ENCODE assay signal across 13 cellular contexts in genomic region chr12:110012659-110013058, GRCh38. TPM values are rescaled to one million over a fixed set of nuclear protein-coding genes. Genes with fewer than 3 reads are reported as not detected.
DNase-seq lines count a peak whose midpoint lies in the region; ATAC-seq and TF ChIP-seq lines count a peak whose summit lies in the region.
"Had no signal": no experiment of that assay in that cellular context is flagged by ENCODE, and none has a peak within 500 bp of the region (broad histone marks: within the 10 kb centered on the region; RNA-seq: fewer than 3 reads in every experiment).

No MANE protein-coding gene starts in this region.

- no peak overlapping the region for H2AFZ ChIP-seq in IMR-90 (replicated peaks; ENCODE audit: low read length, poor library complexity)

- no peak for TF ChIP-seq POLR2A in IMR-90 (IDR thresholded peaks at IDR 0.05; ENCODE audit: low read depth, low read length)

- no peak overlapping the region for H4K8ac ChIP-seq in IMR-90 (ENCODE audit: low read depth in 2 of 2, low read length in 2 of 2)

- H3K27ac ChIP-seq in CD4-positive, alpha-beta memory T cell (ENCODE audit: low read depth, low read length), result peak overlapping the region; percentile 43
- H3K27ac ChIP-seq in IMR-90 (ENCODE audit: insufficient read depth, low read length), result peak overlapping the region; percentile 4; the same call in 1 of the 2 replicates
- H3K27ac ChIP-seq: left ventricle myocardium inferior, right atrium auricular region, upper lobe of right lung, WERI-Rb-1 had no signal

- peaks cover 34% of the 10 kb centered on the region for H4K20me1 ChIP-seq in IMR-90 (ENCODE audit: insufficient read depth, low read length)

- peaks cover 22 to 51% of the 10 kb centered on the region in 2 donors for H3K36me3 Mint-ChIP-seq in CD4-positive, alpha-beta memory T cell
- H3K36me3 Mint-ChIP-seq in activated naive CD4-positive, alpha-beta T cell treated with anti-CD3 and anti-CD28 coated beads, Interleukin-2, amount 50 U/mL, for 72 hours, result peaks cover 0 to 15% of the 10 kb centered on the region in 2 donors
- H3K36me3 Mint-ChIP-seq in naive B cell, result peaks cover 6 to 14% of the 10 kb centered on the region in 2 donors

- BruUV-seq in IMR-90 (replicated peaks; lab: Mats Ljungman, UMichigan), result no TSS peak

- no peaks in the 10 kb centered on the region for H3K27me3 Mint-ChIP-seq in CD4-positive, alpha-beta memory T cell
- no peaks in the 10 kb centered on the region for H3K27me3 Mint-ChIP-seq in naive B cell

- no peak overlapping the region for H2AK9ac ChIP-seq in IMR-90 (replicated peaks; ENCODE audit: low read depth, low read length, poor library complexity)

- ATAC-seq in IMR-90 (ENCODE audit: low read depth) (no peak), naive B cell (ENCODE audit: low read depth in 2 of 2) (no peak)
- no peak for ATAC-seq in activated naive CD4-positive, alpha-beta T cell treated with anti-CD3 and anti-CD28 coated beads, Interleukin-2, amount 50 U/mL, for 72 hours

- TF ChIP-seq RAD21 in IMR-90 (IDR thresholded peaks at IDR 0.05; ENCODE audit: low read length), result no peak

- no peak for TF ChIP-seq CTCF in IMR-90 (conservative IDR thresholded peaks at IDR 0.05; ENCODE audit: low read depth, low read length)

- H3K9me3 Mint-ChIP-seq in CD4-positive, alpha-beta memory T cell, result no peaks in the 10 kb centered on the region
- H3K9me3 Mint-ChIP-seq in activated naive CD4-positive, alpha-beta T cell treated with anti-CD3 and anti-CD28 coated beads, Interleukin-2, amount 50 U/mL, for 72 hours, result no peaks in the 10 kb centered on the region
- peaks cover 0 to 2% (median 0%) of the 10 kb centered on the region in 7 donors for H3K9me3 Mint-ChIP-seq in naive B cell

- H2BK15ac ChIP-seq in IMR-90 (ENCODE audit: low read depth, low read length), result no peak overlapping the region

- POLR2A ChIA-PET in CD4-positive, alpha-beta memory T cell (lab: Charles Lee; ENCODE audit: partially characterized antibody), result interaction anchor here (1.3 to 2.8 kb wide), 4 partner anchors 12 to 45 kb away, joined by 3 to 19 read pairs (median 9); partner anchors contain the start of genes ANKRD13A and GIT2
- POLR2A ChIA-PET in IMR-90 (lab: Charles Lee; ENCODE audit: unreplicated experiment), result interaction anchor here (0.8 kb wide), 1 partner anchor 12 kb away, joined by 7 read pairs; no protein-coding TSS in a partner anchor

- H3K27ac Mint-ChIP-seq in CD4-positive, alpha-beta memory T cell, result peak overlapping the region; percentile 79 to 97 (median 94)
- peak overlapping the region; percentile 8 to 58 for H3K27ac Mint-ChIP-seq in activated naive CD4-positive, alpha-beta T cell treated with anti-CD3 and anti-CD28 coated beads, Interleukin-2, amount 50 U/mL, for 72 hours
- H3K27ac Mint-ChIP-seq in naive B cell, result peak overlapping the region; percentile 99 to 100 (median 99)

- no peak overlapping the region for H3K9ac ChIP-seq in IMR-90 (ENCODE audit: low read depth, low read length)

- peaks cover 66% of the 10 kb centered on the region for H3K4me1 ChIP-seq in CD4-positive, alpha-beta memory T cell (ENCODE audit: insufficient read depth, low read length)
- H3K4me1 ChIP-seq in IMR-90 (ENCODE audit: control insufficient read depth, insufficient read depth, low read length), result peaks cover 8% of the 10 kb centered on the region
- H3K4me1 ChIP-seq: right atrium auricular region had no signal

- no peak overlapping the region for H3K14ac ChIP-seq in IMR-90 (replicated peaks; ENCODE audit: low read depth, low read length)

- H3K4me2 ChIP-seq in IMR-90 (ENCODE audit: low read depth, low read length), result no peak overlapping the region

- no peak overlapping the region for H3K23ac ChIP-seq in IMR-90 (ENCODE audit: low read depth, low read length)

- H3K27me3 ChIP-seq in CD4-positive, alpha-beta memory T cell (ENCODE audit: insufficient read depth, low read length), result no peaks in the 10 kb centered on the region
- H3K27me3 ChIP-seq in IMR-90 (ENCODE audit: control insufficient read depth, insufficient read depth, low read length), result no peaks in the 10 kb centered on the region
- H3K27me3 ChIP-seq: right atrium auricular region, upper lobe of right lung had no signal

- peak overlapping the region in 4 of 8 donors; percentile 55 to 77 (median 72) for H3K4me3 Mint-ChIP-seq in CD4-positive, alpha-beta memory T cell
- H3K4me3 Mint-ChIP-seq in naive B cell, result peak overlapping the region; percentile 66 to 88 (median 78)

- H3K79me1 ChIP-seq in IMR-90 (ENCODE audit: low read depth in 1 of 2, low read length in 2 of 2), result peaks cover 27 to 44% of the 10 kb centered on the region in 2 experiments

- H3K4me1 Mint-ChIP-seq in CD4-positive, alpha-beta memory T cell, result peaks cover 44 to 67% (median 56%) of the 10 kb centered on the region in 4 donors
- peaks cover 43 to 70% (median 60%) of the 10 kb centered on the region in 3 donors for H3K4me1 Mint-ChIP-seq in naive B cell

- no peak for DNase-seq in CD4-positive, alpha-beta memory T cell
- no peak for DNase-seq in IMR-90
- no peak for DNase-seq in activated naive CD4-positive, alpha-beta T cell treated with anti-CD3 and anti-CD28 coated beads, Interleukin-2, amount 50 U/mL, for 72 hours (ENCODE audit: low spot score in 2 of 2)
- no peak for DNase-seq in naive B cell
- no peak for DNase-seq in COLO668 (lab: John Stamatoyannopoulos, UW; ENCODE audit: unreplicated experiment)
- no peak for DNase-seq in midbrain (lab: John Stamatoyannopoulos, UW)
- no peak for DNase-seq in NCI-H82 (lab: John Stamatoyannopoulos, UW)
- DNase-seq: left ventricle myocardium inferior; NCI-H2171; stimulated activated CD4-positive, alpha-beta T cell treated with anti-CD3 and anti-CD28 coated beads, Interleukin-2, amount 100 ng/mL, for 48 hours; WERI-Rb-1 had no signal

- no peak overlapping the region for H3K4ac ChIP-seq in IMR-90 (ENCODE audit: low read depth, low read length)

- no peak overlapping the region for H2BK5ac ChIP-seq in IMR-90 (ENCODE audit: low read depth, low read length, poor library complexity, severe bottlenecking)

- no peak overlapping the region for H4K5ac ChIP-seq in IMR-90 (ENCODE audit: low read depth, low read length)

- CTCF ChIA-PET in CD4-positive, alpha-beta memory T cell (lab: Charles Lee; ENCODE audit: partially characterized antibody), result interaction anchor here (1.2 to 2.3 kb wide), 8 partner anchors 10 to 167 kb away, joined by 3 to 11 read pairs (median 4); no protein-coding TSS in a partner anchor
- CTCF ChIA-PET in IMR-90 (lab: Yijun Ruan, JAX), result interaction anchor here (1.4 kb wide), 1 partner anchor 10 kb away, joined by 3 read pairs; no protein-coding TSS in a partner anchor

- H3K36me3 ChIP-seq in CD4-positive, alpha-beta memory T cell (ENCODE audit: insufficient read depth, low read length), result peaks cover 20% of the 10 kb centered on the region
- H3K36me3 ChIP-seq in IMR-90 (ENCODE audit: control insufficient read depth, insufficient read depth, low read length), result peaks cover 31% of the 10 kb centered on the region

- H3K56ac ChIP-seq in IMR-90 (ENCODE audit: extremely low read depth, insufficient read depth, low read length), result no peak overlapping the region

- no peaks in the 10 kb centered on the region for H3K9me3 ChIP-seq in CD4-positive, alpha-beta memory T cell (ENCODE audit: control insufficient read depth in 1 of 2, low read length in 2 of 2)
- H3K9me3 ChIP-seq in IMR-90 (ENCODE audit: control insufficient read depth, insufficient read depth, low read length), result no peaks in the 10 kb centered on the region
- H3K9me3 ChIP-seq: right atrium auricular region, upper lobe of right lung had no signal

- no peak overlapping the region for H4K91ac ChIP-seq in IMR-90 (ENCODE audit: insufficient read depth, low read depth, low read length)

- no peak overlapping the region for H3K18ac ChIP-seq in IMR-90 (ENCODE audit: low read depth, low read length)

- H2BK20ac ChIP-seq in IMR-90 (ENCODE audit: low read depth, low read length), result no peak overlapping the region

- no peak overlapping the region for H3K4me3 ChIP-seq in CD4-positive, alpha-beta memory T cell (ENCODE audit: low read length in 2 of 2)
- H3K4me3 ChIP-seq in IMR-90 (ENCODE audit: insufficient read depth, low read depth, low read length), result no peak overlapping the region
- H3K4me3 ChIP-seq: left ventricle myocardium inferior, right atrium auricular region, upper lobe of right lung had no signal

- H3K9me1 ChIP-seq in IMR-90 (ENCODE audit: insufficient read depth, low read length), result peaks cover 17% of the 10 kb centered on the region

- in situ Hi-C loops in IMR-90 (cut with MboI; ENCODE audit: low sequenced_read_pairs), result no loop called here

- no CpG with 5 or more reads among the region's 4 CpGs for WGBS in IMR-90 (ENCODE audit: extremely low coverage in 2 of 2, insufficient read length in 1 of 2), 2 experiments

- H2AK5ac ChIP-seq in IMR-90 (ENCODE audit: low read depth, low read length), result 0 out of 2 replicates have a peak overlapping the region, but pooled peaks have one; percentile 7

- no peak overlapping the region for H2BK120ac ChIP-seq in IMR-90 (ENCODE audit: low read depth, low read length)

- dilution Hi-C loops in IMR-90 (cut with HindIII; ENCODE audit: low sequenced_read_pairs, unreplicated experiment), result no loop called here

- intact Hi-C loops in CD4-positive, alpha-beta memory T cell (cut with micrococcal nuclease), result no loop called here
- intact Hi-C loops in IMR-90 (cut with micrococcal nuclease), result no loop called here

RNA-seq across cellular contexts. Expression of gene ANKRD13A, which starts 13.4 kb away (rescaled TPM):
- 10 to 100 TPM; 99.5 to 99.7 TPM for total RNA-seq in CD4-positive, alpha-beta memory T cell
- polyA plus RNA-seq in CD4-positive, alpha-beta memory T cell, result 10 to 100 TPM; 66.6 to 67.0 TPM
- total RNA-seq in IMR-90 (2012; rRNA removed), result 364 and 449 TPM in 2 replicates
- polyA plus RNA-seq in IMR-90 (2012; rRNA removed), result 299 and 308 TPM in 2 replicates
- 51.0 and 243 TPM in 2 replicates for polyA plus RNA-seq in IMR-90 (2012; cell fraction: cytosol; rRNA removed)
- 516 and 695 TPM in 2 replicates for polyA plus RNA-seq in IMR-90 (2012; cell fraction: nucleus; rRNA removed; ENCODE audit: low replicate concordance)
- total RNA-seq in activated naive CD4-positive, alpha-beta T cell treated with anti-CD3 and anti-CD28 coated beads, Interleukin-2, amount 50 U/mL, for 72 hours, result 10 to 100 TPM; 64.7 to 65.2 TPM
- 10 to 100 TPM; 65.4 to 95.4 (median 78.7) TPM for polyA plus RNA-seq in naive B cell (ENCODE audit: low read depth in 6 of 6)

RNA-seq across cellular contexts. Expression of gene GIT2, which starts 16.5 kb away (rescaled TPM):
- 100 to 1,000 TPM; 133 to 149 TPM for total RNA-seq in CD4-positive, alpha-beta memory T cell
- polyA plus RNA-seq in CD4-positive, alpha-beta memory T cell, result 100 to 1,000 TPM in 1 of 2 donors, 10 to 100 TPM in 1; 83.1 to 104 TPM
- 60.5 and 71.9 TPM in 2 replicates for total RNA-seq in IMR-90 (2012; rRNA removed)
- polyA plus RNA-seq in IMR-90 (2012; rRNA removed) (43.0 and 48.0 TPM in 2 replicates), naive B cell (ENCODE audit: low read depth in 6 of 6) (100 to 1,000 TPM in 4 of 6 donors, 10 to 100 TPM in 2; 95.1 to 129 (median 101) TPM)
- 20.8 and 21.1 TPM in 2 replicates for polyA plus RNA-seq in IMR-90 (2012; cell fraction: cytosol; rRNA removed)
- 42.7 and 138 TPM in 2 replicates for polyA plus RNA-seq in IMR-90 (2012; cell fraction: nucleus; rRNA removed; ENCODE audit: low replicate concordance)
- total RNA-seq in activated naive CD4-positive, alpha-beta T cell treated with anti-CD3 and anti-CD28 coated beads, Interleukin-2, amount 50 U/mL, for 72 hours, result 10 to 100 TPM; 64.3 to 70.1 TPM

RNA-seq across cellular contexts. Expression of gene C12orf76, which starts 35.7 kb away (rescaled TPM):
- 10 to 100 TPM; 26.4 to 33.5 TPM for total RNA-seq in CD4-positive, alpha-beta memory T cell
- polyA plus RNA-seq in CD4-positive, alpha-beta memory T cell, result 10 to 100 TPM; 16.4 to 17.5 TPM
- total RNA-seq in IMR-90 (2012; rRNA removed), result 5.0 and 6.7 TPM in 2 replicates
- polyA plus RNA-seq in IMR-90 (2012; rRNA removed) (6.2 and 7.1 TPM in 2 replicates), naive B cell (ENCODE audit: low read depth in 6 of 6) (10 to 100 TPM; 10.6 to 19.8 (median 16.7) TPM)
- polyA plus RNA-seq in IMR-90 (2012; cell fraction: cytosol; rRNA removed), result 5.0 and 10.8 TPM in 2 replicates
- 8.1 and 15.5 TPM in 2 replicates for polyA plus RNA-seq in IMR-90 (2012; cell fraction: nucleus; rRNA removed; ENCODE audit: low replicate concordance)
- 10 to 100 TPM in 1 of 2 donors, 1 to 10 TPM in 1; 6.4 to 12.7 TPM for total RNA-seq in activated naive CD4-positive, alpha-beta T cell treated with anti-CD3 and anti-CD28 coated beads, Interleukin-2, amount 50 U/mL, for 72 hours

Comparison
In these comparisons a context has a peak if more than half of its experiments do, and no peak if none do; other contexts are left out.
1. H3K27ac Mint-ChIP-seq: peak in every context shown above with its lines; median percentile 99 in naive B cell; 94 in CD4-positive, alpha-beta memory T cell; 33 in activated naive CD4-positive, alpha-beta T cell treated with anti-CD3 and anti-CD28 coated beads, Interleukin-2, amount 50 U/mL, for 72 hours.